ENCODE assay signal across 7 cellular contexts in the genomic region with DNA sequence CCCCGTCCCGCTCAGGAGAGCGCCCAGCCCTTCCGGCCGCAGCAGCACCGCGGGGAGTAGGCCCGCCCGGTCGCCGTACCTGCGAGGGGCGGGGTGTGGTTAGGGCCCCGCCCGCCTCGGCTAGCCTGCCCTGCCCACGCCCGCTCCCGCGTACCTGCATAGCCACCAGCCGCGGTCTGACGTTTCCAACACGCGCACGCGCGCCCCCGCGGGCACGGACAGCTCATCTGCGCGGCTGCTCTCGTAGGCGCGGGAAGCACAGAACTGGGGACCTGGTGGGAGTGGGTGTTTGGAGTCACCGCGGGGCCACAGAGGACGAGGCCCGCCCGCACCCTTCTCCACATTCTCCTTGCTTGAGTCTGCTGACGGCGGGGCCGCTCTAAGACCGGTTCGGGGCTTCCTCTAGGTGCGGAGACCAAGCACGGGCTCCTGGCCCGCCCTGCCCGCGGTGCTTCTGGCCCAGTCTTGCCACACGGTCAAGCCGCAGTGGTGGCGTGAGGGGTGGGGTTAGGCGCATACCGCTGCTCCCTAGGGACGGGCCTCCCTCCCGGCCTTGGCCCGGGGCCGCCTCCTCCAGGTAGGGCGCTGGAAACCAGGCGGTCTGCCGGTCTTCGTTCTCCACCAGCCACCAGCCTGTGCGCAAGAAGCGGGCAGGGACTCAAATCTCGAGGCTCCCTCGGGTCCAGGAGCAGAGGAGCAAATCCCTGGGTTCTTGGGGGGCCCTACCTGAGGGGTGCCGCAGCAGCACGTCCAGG. TPM values are rescaled to one million over a fixed set of nuclear protein-coding genes. Genes with fewer than 3 reads are reported as not detected.
DNase-seq lines count a peak whose midpoint lies in the region; ATAC-seq and TF ChIP-seq lines count a peak whose summit lies in the region.
"Had no signal": no experiment of that assay in that cellular context is flagged by ENCODE, and none has a peak within 500 bp of the region (broad histone marks: within the 10 kb centered on the region; RNA-seq: fewer than 3 reads in every experiment).

No MANE protein-coding gene starts in this region.

- no peaks in the 10 kb centered on the region for H3K9me3 Mint-ChIP-seq in nephron progenitor cell

- dilution Hi-C loops in IMR-90 (cut with HindIII; ENCODE audit: low sequenced_read_pairs, unreplicated experiment): no loop called here

- no peak overlapping the region for H2BK15ac ChIP-seq in IMR-90 (ENCODE audit: low read depth, low read length)

- no peak overlapping the region for H3K4ac ChIP-seq in IMR-90 (ENCODE audit: low read depth, low read length)

- H3K27me3 Mint-ChIP-seq in nephron progenitor cell (ENCODE audit: low read depth, poor library complexity): peaks cover 58% of the 10 kb centered on the region

- H3K27ac Mint-ChIP-seq in nephron progenitor cell: no peak overlapping the region

- intact Hi-C loops in IMR-90 (cut with micrococcal nuclease): no loop called here

- H3K4me1 ChIP-seq in IMR-90 (ENCODE audit: control insufficient read depth, insufficient read depth, low read length) (no peaks in the 10 kb centered on the region), GM23248 (ENCODE audit: insufficient read depth) (no peaks in the 10 kb centered on the region)

- H3K4me3 Mint-ChIP-seq in nephron progenitor cell: no peak overlapping the region

- H2AK5ac ChIP-seq in IMR-90 (ENCODE audit: low read depth, low read length): no peak overlapping the region

- H3K4me1 Mint-ChIP-seq in nephron progenitor cell: peaks cover 8% of the 10 kb centered on the region

- no peak overlapping the region for H2BK20ac ChIP-seq in IMR-90 (ENCODE audit: low read depth, low read length)

- H3K9ac ChIP-seq in IMR-90 (ENCODE audit: low read depth, low read length) (no peak overlapping the region), GM23248 (no peak overlapping the region)

- no peak for TF ChIP-seq CTCF in IMR-90 (conservative IDR thresholded peaks at IDR 0.05; ENCODE audit: low read depth, low read length)
- no peak for TF ChIP-seq CTCF in nephron progenitor cell (IDR thresholded peaks at IDR 0.05)

- no peaks in the 10 kb centered on the region for H3K9me2 ChIP-seq in GM23248 (ENCODE audit: insufficient read depth)

- no peak overlapping the region for H3K23ac ChIP-seq in IMR-90 (ENCODE audit: low read depth, low read length)

- no peak for TF ChIP-seq RAD21 in IMR-90 (IDR thresholded peaks at IDR 0.05; ENCODE audit: low read length)

- H3K79me2 ChIP-seq in GM23248 (ENCODE audit: insufficient read depth): no peaks in the 10 kb centered on the region

- no peak overlapping the region for H3K56ac ChIP-seq in IMR-90 (ENCODE audit: extremely low read depth, insufficient read depth, low read length)

- H3K9me1 ChIP-seq in IMR-90 (ENCODE audit: insufficient read depth, low read length): no peaks in the 10 kb centered on the region

- H3K79me1 ChIP-seq in IMR-90 (ENCODE audit: low read depth in 1 of 2, low read length in 2 of 2): peaks cover 0 to 4% of the 10 kb centered on the region in 2 experiments; a peak in 1 of 4 replicates

- H3F3A ChIP-seq in GM23248 (ENCODE audit: insufficient read depth): peaks cover 9% of the 10 kb centered on the region

- no TSS peak for BruUV-seq in IMR-90 (replicated peaks; lab: Mats Ljungman, UMichigan)

- no peak overlapping the region for H4K8ac ChIP-seq in IMR-90 (ENCODE audit: low read depth in 2 of 2, low read length in 2 of 2)

- H4K5ac ChIP-seq in IMR-90 (ENCODE audit: low read depth, low read length): no peak overlapping the region

- H4K20me1 ChIP-seq in IMR-90 (ENCODE audit: insufficient read depth, low read length) (no peaks in the 10 kb centered on the region; the same call in none of the 2 replicates), GM23248 (ENCODE audit: insufficient read depth) (no peaks in the 10 kb centered on the region)

- H3K18ac ChIP-seq in IMR-90 (ENCODE audit: low read depth, low read length): no peak overlapping the region

- H3K27ac ChIP-seq in IMR-90 (ENCODE audit: insufficient read depth, low read length) (no peak overlapping the region), GM23248 (no peak overlapping the region)

- H3K36me3 ChIP-seq in IMR-90 (ENCODE audit: control insufficient read depth, insufficient read depth, low read length) (peaks cover 46% of the 10 kb centered on the region), GM23248 (ENCODE audit: low read depth) (no peaks in the 10 kb centered on the region; the same call in 1 of the 2 replicates)

- TF ChIP-seq POLR2A in IMR-90 (IDR thresholded peaks at IDR 0.05; ENCODE audit: low read depth, low read length): no peak

- H3K27me3 ChIP-seq in IMR-90 (ENCODE audit: control insufficient read depth, insufficient read depth, low read length): peaks cover 31% of the 10 kb centered on the region; the same call in 1 of the 2 replicates
- peaks cover 21% of the 10 kb centered on the region for H3K27me3 ChIP-seq in GM23248 (replicated peaks; ENCODE audit: insufficient read depth)

- no peak overlapping the region for H3K4me3 ChIP-seq in IMR-90 (ENCODE audit: insufficient read depth, low read depth, low read length)
- H3K4me3 ChIP-seq in GM23248: no peak overlapping the region

- in situ Hi-C loops in IMR-90 (cut with MboI; ENCODE audit: low sequenced_read_pairs): no loop called here
- in situ Hi-C loops in GM23248 (cut with MboI): no loop called here

- H3K14ac ChIP-seq in IMR-90 (replicated peaks; ENCODE audit: low read depth, low read length): no peak overlapping the region

- ATAC-seq in IMR-90 (ENCODE audit: low read depth): no peak
- ATAC-seq in HG02588 (IDR thresholded peaks at IDR 0.05; ENCODE audit: unreplicated experiment): no peak

- WGBS in IMR-90 (ENCODE audit: extremely low coverage in 2 of 2, insufficient read length in 1 of 2), 2 experiments: 56% methylated on average over 26 of the region's 70 CpGs; no CpG with 5 or more reads in 1 of the 2 experiments
- WGBS in GM23248 (ENCODE audit: low coverage in 1 of 2, low lambda C conversion rate in 2 of 2, missing lambda C conversion rate in 2 of 2), 2 experiments: 52 to 54% methylated on average over 50 to 70 of the region's 70 CpGs

- H2BK120ac ChIP-seq in IMR-90 (ENCODE audit: low read depth, low read length): no peak overlapping the region

- peak overlapping the region; percentile 5 for H2AK9ac ChIP-seq in IMR-90 (replicated peaks; ENCODE audit: low read depth, low read length, poor library complexity)

- no peak overlapping the region for H2BK5ac ChIP-seq in IMR-90 (ENCODE audit: low read depth, low read length, poor library complexity, severe bottlenecking)

- H3K9me3 ChIP-seq in IMR-90 (ENCODE audit: control insufficient read depth, insufficient read depth, low read length): no peaks in the 10 kb centered on the region
- H3K9me3 ChIP-seq in GM23248 (ENCODE audit: low read depth): no peaks in the 10 kb centered on the region

- peaks cover 5% of the 10 kb centered on the region for H3K36me3 Mint-ChIP-seq in nephron progenitor cell (ENCODE audit: low read depth)

- H4K91ac ChIP-seq in IMR-90 (ENCODE audit: insufficient read depth, low read depth, low read length): no peak overlapping the region

- H2AFZ ChIP-seq in IMR-90 (replicated peaks; ENCODE audit: low read length, poor library complexity): peak overlapping the region; percentile 49
- no peak overlapping the region for H2AFZ ChIP-seq in GM23248

- POLR2A ChIA-PET in IMR-90 (lab: Charles Lee; ENCODE audit: unreplicated experiment): no interaction called here

- CTCF ChIA-PET in IMR-90 (lab: Yijun Ruan, JAX): no interaction called here

- no peak overlapping the region for H3K4me2 ChIP-seq in IMR-90 (ENCODE audit: low read depth, low read length)
- H3K4me2 ChIP-seq in GM23248 (ENCODE audit: unreplicated experiment): no peak overlapping the region

- no peak for DNase-seq in IMR-90
- DNase-seq in amniotic epithelial cell (ENCODE audit: low read depth): peak; percentile 16
- peak; percentile 47 for DNase-seq in nephron progenitor cell
- DNase-seq in pons (ENCODE audit: low spot score): no peak
- no peak for DNase-seq in GM23248

TF ChIP-seq in IMR-90, 13 proteins besides CTCF, POLR2A, EP300 and RAD21 (continues in another document):
- TF ChIP-seq SMC3 (IDR thresholded peaks at IDR 0.05; ENCODE audit: low read depth, low read length): no peak
- no peak for TF ChIP-seq RCOR1 (IDR thresholded peaks at IDR 0.05; ENCODE audit: insufficient replicate concordance, low read length)
- no peak for TF ChIP-seq RFX5 (IDR thresholded peaks at IDR 0.05; ENCODE audit: low read depth, low read length)
- TF ChIP-seq MAFK (IDR thresholded peaks at IDR 0.05; ENCODE audit: low read depth, low read length): no peak

RNA-seq across cellular contexts. Expression of gene NOXO1, which starts 1.8 kb away (rescaled TPM):
- not detected in 2 replicates for total RNA-seq in IMR-90 (2012; rRNA removed)
- 0.32 and 0.56 TPM in 2 replicates for polyA plus RNA-seq in IMR-90 (2012; rRNA removed)
- polyA plus RNA-seq in IMR-90 (2012; cell fraction: cytosol; rRNA removed): 0.14 TPM in 1 of 2 replicates, not detected in the other
- 2.6 and 8.8 TPM in 2 replicates for polyA plus RNA-seq in IMR-90 (2012; cell fraction: nucleus; rRNA removed; ENCODE audit: low replicate concordance)
- total RNA-seq in GM23248 (2014; rRNA removed; shearing (Covaris generic)): not detected in 2 replicates
- polyA plus RNA-seq in GM23248 (2016; fragmentation: Nextera tagmentation; extraction: Ambion mirVana): 0.23 TPM in 1 of 2 replicates, not detected in the other

RNA-seq across cellular contexts. Expression of gene GFER, which starts 4.5 kb away (rescaled TPM):
- 6.8 and 8.6 TPM in 2 replicates for total RNA-seq in IMR-90 (2012; rRNA removed)
- 19.8 and 28.0 TPM in 2 replicates for polyA plus RNA-seq in IMR-90 (2012; rRNA removed)
- 10.4 and 16.3 TPM in 2 replicates for polyA plus RNA-seq in IMR-90 (2012; cell fraction: cytosol; rRNA removed)
- 12.8 and 25.0 TPM in 2 replicates for polyA plus RNA-seq in IMR-90 (2012; cell fraction: nucleus; rRNA removed; ENCODE audit: low replicate concordance)
- total RNA-seq in GM23248 (2014; rRNA removed; shearing (Covaris generic)): 16.4 and 26.4 TPM in 2 replicates
- polyA plus RNA-seq in GM23248 (2016; fragmentation: Nextera tagmentation; extraction: Ambion mirVana): 31.0 and 31.6 TPM in 2 replicates

RNA-seq across cellular contexts. Expression of gene TBL3, which starts 7.6 kb away (rescaled TPM):
- total RNA-seq in IMR-90 (2012; rRNA removed): 38.5 and 40.3 TPM in 2 replicates
- polyA plus RNA-seq in IMR-90 (2012; rRNA removed) (60.8 and 61.5 TPM in 2 replicates), GM23248 (2016; fragmentation: Nextera tagmentation; extraction: Ambion mirVana) (46.8 and 52.0 TPM in 2 replicates)
- polyA plus RNA-seq in IMR-90 (2012; cell fraction: cytosol; rRNA removed): 48.5 and 64.1 TPM in 2 replicates
- polyA plus RNA-seq in IMR-90 (2012; cell fraction: nucleus; rRNA removed; ENCODE audit: low replicate concordance): 85.7 and 258 TPM in 2 replicates
- total RNA-seq in GM23248 (2014; rRNA removed; shearing (Covaris generic)): 43.7 and 68.5 TPM in 2 replicates

RNA-seq across cellular contexts. Expression of gene SYNGR3, which starts 10.3 kb away (rescaled TPM):
- 1.8 and 1.9 TPM in 2 replicates for total RNA-seq in IMR-90 (2012; rRNA removed)
- polyA plus RNA-seq in IMR-90 (2012; rRNA removed): 5.8 and 6.6 TPM in 2 replicates
- 4.4 and 11.7 TPM in 2 replicates for polyA plus RNA-seq in IMR-90 (2012; cell fraction: cytosol; rRNA removed)
- polyA plus RNA-seq in IMR-90 (2012; cell fraction: nucleus; rRNA removed; ENCODE audit: low replicate concordance): 6.9 and 13.6 TPM in 2 replicates
- total RNA-seq in GM23248 (2014; rRNA removed; shearing (Covaris generic)): 0.22 and 0.76 TPM in 2 replicates
- 0.72 and 1.3 TPM in 2 replicates for polyA plus RNA-seq in GM23248 (2016; fragmentation: Nextera tagmentation; extraction: Ambion mirVana)

RNA-seq across cellular contexts. Expression of gene RNF151, which starts 12.8 kb away (rescaled TPM):
- not detected in 2 replicates for total RNA-seq in IMR-90 (2012; rRNA removed)
- not detected in 2 replicates for polyA plus RNA-seq in IMR-90 (2012; rRNA removed)
- 0.06 TPM in 1 of 2 replicates, not detected in the other for polyA plus RNA-seq in IMR-90 (2012; cell fraction: cytosol; rRNA removed)
- polyA plus RNA-seq in IMR-90 (2012; cell fraction: nucleus; rRNA removed; ENCODE audit: low replicate concordance): 0.54 and 0.58 TPM in 2 replicates
- total RNA-seq in GM23248 (2014; rRNA removed; shearing (Covaris generic)): not detected in 2 replicates
- polyA plus RNA-seq in GM23248 (2016; fragmentation: Nextera tagmentation; extraction: Ambion mirVana): 0.25 TPM in 1 of 2 replicates, not detected in the other
- total RNA-seq: frontal cortex had no signal

Comparison
In these comparisons a context has a peak if more than half of its experiments do, and no peak if none do; other contexts are left out.
1. DNase-seq: peak in amniotic epithelial cell (single experiment) and nephron progenitor cell (single experiment); none in IMR-90 (single experiment), pons (single experiment) and GM23248 (single experiment).